In genomic region chr6:90469906-90470305, GRCh38 we compare ENCODE assay signal across 14 cellular contexts.
DNase-seq lines count a peak whose midpoint lies in the region; ATAC-seq and TF ChIP-seq lines count a peak whose summit lies in the region.
"Had no signal": no experiment of that assay in that cellular context is flagged by ENCODE, and none has a peak within 500 bp of the region (broad histone marks: within the 10 kb centered on the region; RNA-seq: fewer than 3 reads in every experiment).

No MANE protein-coding gene starts in this region.

- intact Hi-C loops in right cardiac atrium (cut with DNase I) = loop anchor here in 2 of 4 donors (10.0 kb wide), 2 partner anchors 75 to 185 kb away; no protein-coding TSS in a partner anchor
- intact Hi-C loops in heart left ventricle (cut with DNase I) = loop anchor here in 5 of 10 donors (10.0 kb wide), 5 partner anchors 75 to 495 kb away; partner anchors contain the start of gene BACH2 (in 1 of the 5)
- intact Hi-C loops in breast epithelium (cut with DNase I; ENCODE audit: low total_unique reads) = loop anchor here (10.0 kb wide), 1 partner anchor 395 kb away; no protein-coding TSS in a partner anchor
- intact Hi-C loops in prostate gland (cut with DNase I) = loop anchor here (10.0 kb wide), 3 partner anchors 105 to 375 kb away; no protein-coding TSS in a partner anchor
- intact Hi-C loops in aorta (cut with DNase I) = loop anchor here in 1 of 2 donors (10.0 kb wide), 1 partner anchor 375 kb away; no protein-coding TSS in a partner anchor
- intact Hi-C loops in activated CD4-positive, alpha-beta T cell treated with anti-CD3 and anti-CD28 coated beads for 36 hours (cut with DNase I, micrococcal nuclease) = loop anchor here in 1 of 2 experiments (10.0 kb wide), 1 partner anchor 635 kb away; no protein-coding TSS in a partner anchor

- H3K4me3 Mint-ChIP-seq in activated CD4-positive, alpha-beta T cell treated with anti-CD3 and anti-CD28 coated beads for 36 hours = no peak overlapping the region
- H3K4me3 Mint-ChIP-seq: CD4-positive, CD25-positive, alpha-beta regulatory T cell had no signal

- H3K4me3 ChIP-seq in right cardiac atrium (ENCODE audit: low read length) (no peak overlapping the region), heart left ventricle (no peak overlapping the region), breast epithelium (no peak overlapping the region), prostate gland (no peak overlapping the region), aorta (ENCODE audit: low read length in 2 of 2) (no peak overlapping the region)
- H3K4me3 ChIP-seq: PC-9 had no signal

- H3K4me1 ChIP-seq in right cardiac atrium (ENCODE audit: control insufficient read depth, insufficient read depth, low read length) = peaks cover 3% of the 10 kb centered on the region
- peaks cover 0 to 9% (median 0%) of the 10 kb centered on the region in 12 donors for H3K4me1 ChIP-seq in heart left ventricle
- H3K4me1 ChIP-seq in breast epithelium = no peaks in the 10 kb centered on the region
- no peaks in the 10 kb centered on the region for H3K4me1 ChIP-seq in prostate gland (replicated peaks)
- no peaks in the 10 kb centered on the region for H3K4me1 ChIP-seq in aorta (ENCODE audit: control insufficient read depth in 1 of 2, insufficient read depth in 2 of 2, low read length in 2 of 2)

- DNase-seq in right cardiac atrium (peak in 1 of 3 donors; percentile 64), heart left ventricle (no peak), breast epithelium (ENCODE audit: low spot score in 2 of 2) (peak in 1 of 2 donors; percentile 80), prostate gland (ENCODE audit: low spot score) (peak; percentile 46), aorta (no peak), activated gamma-delta T cell (lab: John Stamatoyannopoulos, UW) (no peak)
- no peak for DNase-seq in activated CD4-positive, alpha-beta T cell treated with anti-CD3 and anti-CD28 coated beads for 36 hours
- DNase-seq: Calu3; CD4-positive, CD25-positive, alpha-beta regulatory T cell; NCI-H1105; NCI-H1694 treated with DMSO at 0.1 percent for 48 hours; NCI-H69; PC-9 had no signal

- TF ChIP-seq POLR2A in heart left ventricle (IDR thresholded peaks at IDR 0.05) (no peak), breast epithelium (IDR thresholded peaks at IDR 0.05) (no peak), prostate gland (IDR thresholded peaks at IDR 0.05) (no peak)

- ATAC-seq in right cardiac atrium (peak; percentile 73 to 92), heart left ventricle (no peak), aorta (ENCODE audit: low FRiP score) (peak; percentile 53), HG02973 (IDR thresholded peaks at IDR 0.05; ENCODE audit: unreplicated experiment) (no peak)
- no peak for ATAC-seq in activated CD4-positive, alpha-beta T cell treated with anti-CD3 and anti-CD28 coated beads for 36 hours

- H3K27ac ChIP-seq in right cardiac atrium (ENCODE audit: low read length) (no peak overlapping the region), heart left ventricle (no peak overlapping the region), breast epithelium (peak overlapping the region; percentile 53 to 80), prostate gland (peak overlapping the region in 1 of 2 donors; percentile 45), aorta (ENCODE audit: low read depth in 1 of 2, low read length in 2 of 2) (no peak overlapping the region)
- H3K27ac ChIP-seq: PC-9 had no signal

- no peaks in the 10 kb centered on the region for H3K27me3 ChIP-seq in right cardiac atrium (ENCODE audit: control insufficient read depth, insufficient read depth)
- no peaks in the 10 kb centered on the region for H3K27me3 ChIP-seq in heart left ventricle
- H3K27me3 ChIP-seq in breast epithelium = no peaks in the 10 kb centered on the region
- no peaks in the 10 kb centered on the region for H3K27me3 ChIP-seq in prostate gland (replicated peaks; ENCODE audit: insufficient read depth)
- H3K27me3 ChIP-seq in aorta (ENCODE audit: control insufficient read depth in 1 of 2, insufficient read depth in 2 of 2, low read length in 1 of 2) = no peaks in the 10 kb centered on the region

- CTCF ChIA-PET in activated CD4-positive, alpha-beta T cell treated with anti-CD3 and anti-CD28 coated beads for 36 hours (lab: Charles Lee) = interaction anchor here (1.0 to 1.5 kb wide), 3 partner anchors 9 to 78 kb away, joined by 3 to 5 read pairs (median 4); no protein-coding TSS in a partner anchor

- H3K9me3 Mint-ChIP-seq in activated CD4-positive, alpha-beta T cell treated with anti-CD3 and anti-CD28 coated beads for 36 hours (ENCODE audit: low read depth) = no peaks in the 10 kb centered on the region
- H3K9me3 Mint-ChIP-seq: CD4-positive, CD25-positive, alpha-beta regulatory T cell had no signal

- H3K36me3 Mint-ChIP-seq in activated CD4-positive, alpha-beta T cell treated with anti-CD3 and anti-CD28 coated beads for 36 hours (ENCODE audit: low read depth) = no peaks in the 10 kb centered on the region
- H3K36me3 Mint-ChIP-seq: CD4-positive, CD25-positive, alpha-beta regulatory T cell had no signal

- peaks cover 97% of the 10 kb centered on the region for H3K4me1 Mint-ChIP-seq in activated CD4-positive, alpha-beta T cell treated with anti-CD3 and anti-CD28 coated beads for 36 hours

- POLR2A ChIA-PET in activated CD4-positive, alpha-beta T cell treated with anti-CD3 and anti-CD28 coated beads for 36 hours (lab: Charles Lee) = no interaction called here

- WGBS in right cardiac atrium = 61% methylated on average over 2 of the region's 2 CpGs
- WGBS in heart left ventricle, 4 donors = 81 to 89% (median 82%) methylated on average over 2 of the region's 2 CpGs
- 40% methylated on average over 2 of the region's 2 CpGs for WGBS in prostate gland
- 55 to 67% methylated on average over 2 of the region's 2 CpGs for WGBS in aorta, 2 donors

- H3K27ac Mint-ChIP-seq in activated CD4-positive, alpha-beta T cell treated with anti-CD3 and anti-CD28 coated beads for 36 hours = no peak overlapping the region

- H3K36me3 ChIP-seq in heart left ventricle (no peaks in the 10 kb centered on the region), breast epithelium (no peaks in the 10 kb centered on the region), prostate gland (no peaks in the 10 kb centered on the region), aorta (ENCODE audit: control insufficient read depth in 1 of 2, insufficient read depth in 2 of 2, low read length in 1 of 2) (no peaks in the 10 kb centered on the region)

- no peaks in the 10 kb centered on the region for H3K9me3 ChIP-seq in right cardiac atrium (ENCODE audit: control insufficient read depth, low read length)
- no peaks in the 10 kb centered on the region for H3K9me3 ChIP-seq in heart left ventricle
- H3K9me3 ChIP-seq in breast epithelium = no peaks in the 10 kb centered on the region
- no peaks in the 10 kb centered on the region for H3K9me3 ChIP-seq in prostate gland
- no peaks in the 10 kb centered on the region for H3K9me3 ChIP-seq in aorta (ENCODE audit: control insufficient read depth, low read length)

- H3K27me3 Mint-ChIP-seq in activated CD4-positive, alpha-beta T cell treated with anti-CD3 and anti-CD28 coated beads for 36 hours = peaks cover 2% of the 10 kb centered on the region

- TF ChIP-seq CTCF in heart left ventricle (IDR thresholded peaks at IDR 0.05) (no peak), breast epithelium (IDR thresholded peaks at IDR 0.05) (no peak), prostate gland (IDR thresholded peaks at IDR 0.05) (no peak)

Comparison
In these comparisons a context has a peak if more than half of its experiments do, and no peak if none do; other contexts are left out.
1. ATAC-seq: peak in right cardiac atrium (2 of 2) and aorta (single experiment); none in heart left ventricle (0 of 4), activated CD4-positive, alpha-beta T cell treated with anti-CD3 and anti-CD28 coated beads for 36 hours (single experiment) and HG02973 (single experiment).
2. H3K27ac ChIP-seq: peak in breast epithelium (2 of 2); none in right cardiac atrium (single experiment), heart left ventricle (0 of 12) and aorta (0 of 2).